Comparison of ENCODE assay signal across 23 cellular contexts in the genomic region with DNA sequence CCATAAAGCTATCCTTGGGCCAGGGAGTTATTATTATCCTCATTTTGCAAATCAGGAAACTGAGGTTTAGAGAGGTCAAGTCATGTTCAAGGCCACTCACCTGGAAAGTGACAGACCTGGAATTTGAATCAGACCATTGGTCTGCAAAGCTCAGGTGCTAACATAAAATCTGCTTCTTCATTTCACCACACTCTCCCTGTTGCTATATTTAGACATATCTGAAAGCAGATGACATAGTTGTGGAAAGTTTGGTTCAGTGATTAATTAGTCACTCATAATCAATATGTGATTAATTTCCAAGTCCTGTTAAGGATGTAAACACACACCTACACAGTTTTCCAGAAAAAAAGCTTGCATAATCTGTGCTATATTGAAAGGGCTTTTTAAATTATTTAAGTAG.
DNase-seq lines count a peak whose midpoint lies in the region; ATAC-seq and TF ChIP-seq lines count a peak whose summit lies in the region.
"Had no signal": no experiment of that assay in that cellular context is flagged by ENCODE, and none has a peak within 500 bp of the region (broad histone marks: within the 10 kb centered on the region; RNA-seq: fewer than 3 reads in every experiment).

No MANE protein-coding gene starts in this region.

- H3K4me1 ChIP-seq in KMS-11 (ENCODE audit: low read depth, poor library complexity, severe bottlenecking): peaks cover 31% of the 10 kb centered on the region
- H3K4me1 ChIP-seq: body of pancreas, heart right ventricle, transverse colon had no signal

- H3K4me1 Mint-ChIP-seq in nephron progenitor cell: no peaks in the 10 kb centered on the region
- H3K4me1 Mint-ChIP-seq: CD14-positive monocyte had no signal

- H3K36me3 Mint-ChIP-seq in nephron progenitor cell (ENCODE audit: low read depth): no peaks in the 10 kb centered on the region
- H3K36me3 Mint-ChIP-seq: CD14-positive monocyte had no signal

- peaks cover 9% of the 10 kb centered on the region for H3K27me3 Mint-ChIP-seq in nephron progenitor cell (ENCODE audit: low read depth, poor library complexity)
- H3K27me3 Mint-ChIP-seq: progenitor cell of endocrine pancreas had no signal

- peak overlapping the region; percentile 68 for H3K27ac ChIP-seq in KMS-11
- H3K27ac ChIP-seq: body of pancreas, heart right ventricle, transverse colon had no signal

- no peaks in the 10 kb centered on the region for H4K20me1 ChIP-seq in KMS-11 (ENCODE audit: insufficient read depth)

- TF ChIP-seq CTCF in KMS-11 (conservative IDR thresholded peaks at IDR 0.05; ENCODE audit: low read depth, low read length): no peak
- no peak for TF ChIP-seq CTCF in nephron progenitor cell (IDR thresholded peaks at IDR 0.05)

- no peaks in the 10 kb centered on the region for H3K27me3 ChIP-seq in KMS-11 (ENCODE audit: insufficient read depth, low read depth)
- H3K27me3 ChIP-seq: body of pancreas, transverse colon had no signal

- H3K79me2 ChIP-seq in KMS-11 (ENCODE audit: insufficient read depth, low read depth): no peaks in the 10 kb centered on the region

- H3K4me3 Mint-ChIP-seq in nephron progenitor cell: no peak overlapping the region
- H3K4me3 Mint-ChIP-seq: activated T-cell treated with anti-CD3 and anti-CD28 coated beads, Interleukin-2, amount 50 U/mL, for 4 hours; CD14-positive monocyte had no signal

- no peaks in the 10 kb centered on the region for H3K36me3 ChIP-seq in KMS-11 (ENCODE audit: insufficient read depth)
- H3K36me3 ChIP-seq: heart right ventricle, transverse colon had no signal

- H2AFZ ChIP-seq in KMS-11 (ENCODE audit: low read depth): no peak overlapping the region

- no peak overlapping the region for H3K27ac Mint-ChIP-seq in nephron progenitor cell
- H3K27ac Mint-ChIP-seq: CD14-positive monocyte, progenitor cell of endocrine pancreas had no signal

- H3K9me3 Mint-ChIP-seq in nephron progenitor cell: peaks cover 16% of the 10 kb centered on the region
- H3K9me3 Mint-ChIP-seq: activated T-cell treated with anti-CD3 and anti-CD28 coated beads, Interleukin-2, amount 50 U/mL, for 4 hours had no signal

- H3K4me3 ChIP-seq in KMS-11 (IDR thresholded peaks at IDR 0.05; ENCODE audit: insufficient read depth, low read depth, low read length): no peak overlapping the region
- H3K4me3 ChIP-seq: body of pancreas, heart right ventricle, transverse colon had no signal

- peak overlapping the region; percentile 30 for H3K4me2 ChIP-seq in KMS-11

- ATAC-seq in GM18907 (IDR thresholded peaks at IDR 0.05; ENCODE audit: unreplicated experiment): peak; percentile 73
- peak; percentile 74 for ATAC-seq in GM21447 (IDR thresholded peaks at IDR 0.05; ENCODE audit: unreplicated experiment)
- ATAC-seq in HG03097 (IDR thresholded peaks at IDR 0.05; ENCODE audit: low FRiP score, unreplicated experiment): peak; percentile 43
- no peak for ATAC-seq in HG02571 (IDR thresholded peaks at IDR 0.05; ENCODE audit: unreplicated experiment)
- ATAC-seq: activated T-cell treated with anti-CD3 and anti-CD28 coated beads, Interleukin-2, amount 50 U/mL, for 4 hours; body of pancreas; heart right ventricle; SK-N-SH treated with all-trans-retinoic acid at 6 μM for 48 hours had no signal

- H3K9ac ChIP-seq in KMS-11: no peak overlapping the region

- DNase-seq in nephron progenitor cell (no peak), NK-92 (lab: John Stamatoyannopoulos, UW; ENCODE audit: unreplicated experiment) (no peak)
- DNase-seq in effector CD8-positive, alpha-beta T cell (lab: John Stamatoyannopoulos, UW): no peak
- DNase-seq: activated CD4-positive, alpha-beta T cell treated with anti-CD3 and anti-CD28 coated beads for 48 hours; activated T-cell treated with anti-CD3 and anti-CD28 coated beads, Interleukin-2, amount 50 U/mL, for 4 hours; body of pancreas; EL; heart right ventricle; mammary epithelial cell; NCI-H2081; NCI-H345; NCI-H748 treated with DMSO at 0.1 percent for 48 hours; stimulated activated CD4-positive, alpha-beta T cell treated with anti-CD3 and anti-CD28 coated beads, Interleukin-15, amount 100 ng/mL, for 24 hours; T-helper 2 cell; transverse colon had no signal
